In the genomic region with DNA sequence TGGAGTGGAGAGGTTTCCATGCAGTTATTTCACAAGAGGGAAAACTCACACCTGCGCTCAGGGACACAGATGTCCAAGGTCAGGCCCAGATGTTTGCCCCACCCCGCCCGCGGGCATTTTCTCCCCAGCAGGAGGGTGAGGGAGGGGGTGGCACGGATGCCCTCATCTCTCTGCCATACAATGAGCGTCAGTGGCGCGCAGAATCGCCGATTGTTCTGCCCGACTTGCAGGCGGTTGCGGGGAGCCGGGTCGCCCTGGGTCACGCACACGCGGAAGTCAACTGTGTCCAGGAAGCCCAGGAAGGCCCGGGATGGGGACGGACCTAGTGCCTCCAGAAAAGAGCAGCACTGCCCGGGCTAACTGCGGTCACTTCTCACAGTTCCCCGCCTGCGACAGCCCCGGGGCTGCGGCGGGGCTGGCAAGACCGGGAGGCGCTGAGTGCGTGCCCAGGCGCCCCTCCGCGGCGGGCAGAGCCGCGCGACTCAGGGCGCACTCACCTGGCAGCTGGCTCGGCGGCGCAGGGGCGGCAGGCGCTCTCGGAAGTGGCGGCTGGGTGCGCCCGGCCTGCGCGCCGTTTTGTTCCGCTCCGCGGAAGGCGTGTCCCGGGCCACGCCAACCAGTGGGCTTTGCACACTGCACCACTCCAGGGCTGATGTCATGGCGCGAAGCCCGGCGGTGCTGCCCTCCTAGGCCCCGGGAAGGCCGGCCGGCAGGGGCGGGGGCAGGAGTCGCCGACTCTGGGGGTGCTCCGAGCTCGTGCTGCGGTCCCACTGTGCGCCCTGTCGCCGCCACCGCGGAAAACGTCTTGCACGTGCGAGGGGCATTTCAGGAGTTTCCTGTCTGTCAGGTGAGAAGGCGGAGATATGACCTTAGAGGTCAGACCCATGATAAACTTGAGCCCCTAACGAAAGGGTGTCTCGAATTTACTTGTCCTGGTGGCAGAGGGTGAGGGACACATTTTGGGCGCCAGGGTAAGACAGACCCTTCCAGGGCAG, we compare ENCODE assay signal across 8 cellular contexts. TPM values are rescaled to one million over a fixed set of nuclear protein-coding genes. Genes with fewer than 3 reads are reported as not detected.
A peak's percentile ranks its signal among the peaks of the same experiment; 100 is the strongest.
DNase-seq lines count a peak whose midpoint lies in the region; ATAC-seq and TF ChIP-seq lines count a peak whose summit lies in the region.

A gene (minus strand): TSS at position 551 of the 995 bp plus-strand sequence. CDS start 10,820 bp downstream, outside the sequence.

- H3K4me3 ChIP-seq in GM12865 (ENCODE audit: low read depth, low read length) (peak within 1 kb of the TSS; percentile 60), ascending aorta (peak within 1 kb of the TSS; percentile 71 to 97)

- H3K4me1 ChIP-seq in ascending aorta, result peaks cover 9 to 33% of the 10 kb centered on the region in 2 donors

- intact Hi-C loops in T-helper 2 cell treated with Interferon-gamma antibody and Interleukin-4, amounts not matched to agents 100 ng/mL and 5 ng/mL, for 36 hours (cut with micrococcal nuclease), result loop anchor here (1.0 to 10.0 kb wide), 4 partner anchors 25 to 492 kb away; a partner anchor contains a TSS
- intact Hi-C loops in ascending aorta (cut with DNase I) (no loop called here), sciatic nerve (cut with DNase I) (loop anchor here (10.0 kb wide), 1 partner anchor 62 kb away; no protein-coding TSS in a partner anchor)

- no peaks in the 10 kb centered on the region for H3K9me3 ChIP-seq in ascending aorta

- H3K27ac ChIP-seq in ascending aorta, result peak within 1 kb of the TSS; percentile 93 to 99

- peak; percentile 9 for TF ChIP-seq CTCF in GM12865 (IDR thresholded peaks at IDR 0.05; ENCODE audit: insufficient read depth, low read depth, low read length, missing control alignments)
- TF ChIP-seq CTCF in ascending aorta (IDR thresholded peaks at IDR 0.05), result no peak

- ATAC-seq in HG02571 (IDR thresholded peaks at IDR 0.05; ENCODE audit: unreplicated experiment) (peak; percentile 87), sciatic nerve (peak; percentile 90)

- H3K27me3 ChIP-seq in ascending aorta, result no peaks in the 10 kb centered on the region

- DNase-seq in GM12865 (ENCODE audit: low read depth) (peak; percentile 92), NCI-H1092 treated with DMSO at 0.1 percent for 48 hours (lab: John Stamatoyannopoulos, UW) (peak; percentile 76), ascending aorta (ENCODE audit: low spot score in 2 of 2) (peak; percentile 53 to 95), hippocampal formation (lab: John Stamatoyannopoulos, UW) (peak; percentile 75 to 87), sciatic nerve (ENCODE audit: low spot score) (peak; percentile 93), cerebellar cortex (ENCODE audit: low spot score) (no peak)

- H3K36me3 ChIP-seq in ascending aorta, result peaks cover 0 to 6% of the 10 kb centered on the region in 2 donors

RNA-seq across cellular contexts. Expression of the gene that starts here (rescaled TPM):
- 77.1 and 83.6 TPM in 2 replicates for total RNA-seq in T-helper 2 cell treated with Interferon-gamma antibody and Interleukin-4, amounts not matched to agents 100 ng/mL and 5 ng/mL, for 36 hours
- 948 TPM for total RNA-seq in ascending aorta
- total RNA-seq in sciatic nerve, result 768 TPM
